In genomic region chr4:186809070-186809469, GRCh38 we compare ENCODE assay signal across 12 cellular contexts.
DNase-seq lines count a peak whose midpoint lies in the region; ATAC-seq and TF ChIP-seq lines count a peak whose summit lies in the region.
"Had no signal": no experiment of that assay in that cellular context is flagged by ENCODE, and none has a peak within 500 bp of the region (broad histone marks: within the 10 kb centered on the region; RNA-seq: fewer than 3 reads in every experiment).

No MANE protein-coding gene starts in this region.

- H4K20me1 ChIP-seq in GM23248 (ENCODE audit: insufficient read depth) = no peaks in the 10 kb centered on the region
- no peaks in the 10 kb centered on the region for H4K20me1 ChIP-seq in IMR-90 (ENCODE audit: insufficient read depth, low read length)
- H4K20me1 ChIP-seq in osteoblast (ENCODE audit: insufficient read depth, low read length) = no peaks in the 10 kb centered on the region

- H3K4me1 ChIP-seq in GM23248 (ENCODE audit: insufficient read depth) (peaks cover 28% of the 10 kb centered on the region), IMR-90 (ENCODE audit: control insufficient read depth, insufficient read depth, low read length) (peaks cover 6% of the 10 kb centered on the region), osteoblast (ENCODE audit: insufficient read depth, low read length) (peaks cover 22% of the 10 kb centered on the region)

- CTCF ChIA-PET in IMR-90 (lab: Yijun Ruan, JAX) = interaction anchor here (0.5 to 1.2 kb wide), 3 partner anchors 17 to 673 kb away, joined by 3 to 5 read pairs (median 3); no protein-coding TSS in a partner anchor

- TF ChIP-seq CTCF in IMR-90 (conservative IDR thresholded peaks at IDR 0.05; ENCODE audit: low read depth, low read length) (no peak), brain microvascular endothelial cell (IDR thresholded peaks at IDR 0.05; ENCODE audit: low read depth, low read length, missing control alignments) (no peak), osteoblast (IDR thresholded peaks at IDR 0.05; ENCODE audit: extremely low read depth, low read depth, low read length) (no peak), foreskin fibroblast (IDR thresholded peaks at IDR 0.05; ENCODE audit: low read depth, low read length) (no peak)

- H3K9me3 ChIP-seq in GM23248 (ENCODE audit: low read depth) = no peaks in the 10 kb centered on the region
- H3K9me3 ChIP-seq in IMR-90 (ENCODE audit: control insufficient read depth, insufficient read depth, low read length) = no peaks in the 10 kb centered on the region; the same call in 1 of the 2 replicates
- H3K9me3 ChIP-seq in osteoblast (ENCODE audit: low read depth, low read length) = no peaks in the 10 kb centered on the region

- H3K9me2 ChIP-seq in GM23248 (ENCODE audit: insufficient read depth) = no peaks in the 10 kb centered on the region

- H3K27ac ChIP-seq in GM23248 (peak overlapping the region; percentile 75), IMR-90 (ENCODE audit: insufficient read depth, low read length) (peak overlapping the region; percentile 66), brain microvascular endothelial cell (peak overlapping the region; percentile 19), osteoblast (ENCODE audit: low read depth, low read length) (peak overlapping the region; percentile 87)

- H4K8ac ChIP-seq in IMR-90 (ENCODE audit: low read depth in 2 of 2, low read length in 2 of 2) = peak overlapping the region; percentile 28 to 79; a peak in 2 of 4 replicates

- no peak overlapping the region for H2AFZ ChIP-seq in GM23248
- peak overlapping the region; percentile 58 for H2AFZ ChIP-seq in IMR-90 (replicated peaks; ENCODE audit: low read length, poor library complexity)
- H2AFZ ChIP-seq in osteoblast (ENCODE audit: low read length) = peak overlapping the region; percentile 35

- H3K4me3 Mint-ChIP-seq in immature natural killer cell = no peak overlapping the region
- H3K4me3 Mint-ChIP-seq: B cell; CD4-positive, alpha-beta T cell had no signal

- H3K4me3 ChIP-seq in GM23248 = peak overlapping the region; percentile 18; the same call in 1 of the 2 replicates
- H3K4me3 ChIP-seq in IMR-90 (ENCODE audit: insufficient read depth, low read depth, low read length) = no peak overlapping the region
- no peak overlapping the region for H3K4me3 ChIP-seq in brain microvascular endothelial cell (ENCODE audit: low read depth, low read length)
- no peak overlapping the region for H3K4me3 ChIP-seq in osteoblast (ENCODE audit: insufficient read depth, low read length)
- no peak overlapping the region for H3K4me3 ChIP-seq in foreskin fibroblast (ENCODE audit: low read depth in 1 of 2, low read length in 2 of 2)
- H3K4me3 ChIP-seq: GM12878 had no signal

- peaks cover 0 to 11% (median 6%) of the 10 kb centered on the region in 6 donors for H3K9me3 Mint-ChIP-seq in immature natural killer cell
- H3K9me3 Mint-ChIP-seq: CD4-positive, alpha-beta T cell had no signal

- H3K79me2 ChIP-seq in GM23248 (ENCODE audit: insufficient read depth) (no peaks in the 10 kb centered on the region), osteoblast (ENCODE audit: insufficient read depth, low read length) (no peaks in the 10 kb centered on the region)

- H3K27me3 Mint-ChIP-seq in immature natural killer cell (ENCODE audit: low read depth in 3 of 3) = peaks cover 0 to 2% (median 1%) of the 10 kb centered on the region in 3 donors
- H3K27me3 Mint-ChIP-seq: B cell; CD4-positive, alpha-beta T cell had no signal

- H3K4me1 Mint-ChIP-seq in immature natural killer cell = no peaks in the 10 kb centered on the region
- H3K4me1 Mint-ChIP-seq: B cell had no signal

- no peak overlapping the region for H3K56ac ChIP-seq in IMR-90 (ENCODE audit: extremely low read depth, insufficient read depth, low read length)

- peak overlapping the region; percentile 78 for H2BK20ac ChIP-seq in IMR-90 (ENCODE audit: low read depth, low read length)

- H3K36me3 Mint-ChIP-seq in immature natural killer cell = no peaks in the 10 kb centered on the region

- POLR2A ChIA-PET in IMR-90 (lab: Charles Lee; ENCODE audit: unreplicated experiment) = interaction anchor here (0.6 kb wide), 1 partner anchor 81 kb away, joined by 4 read pairs; no protein-coding TSS in a partner anchor

- H2AK9ac ChIP-seq in IMR-90 (replicated peaks; ENCODE audit: low read depth, low read length, poor library complexity) = no peak overlapping the region

- H4K91ac ChIP-seq in IMR-90 (ENCODE audit: insufficient read depth, low read depth, low read length) = peak overlapping the region; percentile 86

- peak overlapping the region; percentile 74 for H3K4ac ChIP-seq in IMR-90 (ENCODE audit: low read depth, low read length)

- peak overlapping the region; percentile 90 for H3K18ac ChIP-seq in IMR-90 (ENCODE audit: low read depth, low read length)

- H2AK5ac ChIP-seq in IMR-90 (ENCODE audit: low read depth, low read length) = peak overlapping the region; percentile 59

- ATAC-seq in IMR-90 (ENCODE audit: low read depth) = no peak; the same call in 1 of the 2 replicates
- no peak for ATAC-seq in HG03135 (IDR thresholded peaks at IDR 0.05; ENCODE audit: unreplicated experiment)
- ATAC-seq: GM12878 had no signal

- H3K4me2 ChIP-seq in GM23248 (ENCODE audit: unreplicated experiment) (peak overlapping the region; percentile 68), IMR-90 (ENCODE audit: low read depth, low read length) (no peak overlapping the region), osteoblast (ENCODE audit: insufficient read depth, low read length) (peak overlapping the region; percentile 24)

- no peaks in the 10 kb centered on the region for H3K79me1 ChIP-seq in IMR-90 (ENCODE audit: low read depth in 1 of 2, low read length in 2 of 2)

- DNase-seq in GM23248 (no peak), IMR-90 (no peak), brain microvascular endothelial cell (no peak), osteoblast (ENCODE audit: insufficient read length, low spot score, missing footprints) (no peak), foreskin fibroblast (no peak), immature natural killer cell (no peak)
- DNase-seq: C1 segment of cervical spinal cord; CD4-positive, alpha-beta T cell; DMS79 had no signal

- H3K27ac Mint-ChIP-seq in immature natural killer cell = no peak overlapping the region
- H3K27ac Mint-ChIP-seq: B cell; CD4-positive, alpha-beta T cell had no signal

- peak overlapping the region; percentile 75; the same call in 1 of the 3 replicates for H2BK15ac ChIP-seq in IMR-90 (ENCODE audit: low read depth, low read length)

- peaks cover 15% of the 10 kb centered on the region for H3F3A ChIP-seq in GM23248 (ENCODE audit: insufficient read depth)

- peak overlapping the region; percentile 69 for H2BK120ac ChIP-seq in IMR-90 (ENCODE audit: low read depth, low read length)

- no TSS peak for BruUV-seq in IMR-90 (replicated peaks; lab: Mats Ljungman, UMichigan)

- H3K14ac ChIP-seq in IMR-90 (replicated peaks; ENCODE audit: low read depth, low read length) = peak overlapping the region; percentile 61

- no peaks in the 10 kb centered on the region for H3K27me3 ChIP-seq in GM23248 (replicated peaks; ENCODE audit: insufficient read depth)
- H3K27me3 ChIP-seq in IMR-90 (ENCODE audit: control insufficient read depth, insufficient read depth, low read length) = no peaks in the 10 kb centered on the region
- no peaks in the 10 kb centered on the region for H3K27me3 ChIP-seq in brain microvascular endothelial cell (replicated peaks)
- no peaks in the 10 kb centered on the region for H3K27me3 ChIP-seq in osteoblast (ENCODE audit: insufficient read depth, low read length)

- intact Hi-C loops in IMR-90 (cut with micrococcal nuclease) = no loop called here

- 0 out of 2 replicates have a peak overlapping the region, but pooled peaks have one; percentile 44 for H3K23ac ChIP-seq in IMR-90 (ENCODE audit: low read depth, low read length)

- no peak for TF ChIP-seq RAD21 in IMR-90 (IDR thresholded peaks at IDR 0.05; ENCODE audit: low read length)

- H2BK5ac ChIP-seq in IMR-90 (ENCODE audit: low read depth, low read length, poor library complexity, severe bottlenecking) = peak overlapping the region; percentile 83

- TF ChIP-seq POLR2A in IMR-90 (IDR thresholded peaks at IDR 0.05; ENCODE audit: low read depth, low read length) = no peak

- in situ Hi-C loops in GM23248 (cut with MboI) = no loop called here
- in situ Hi-C loops in IMR-90 (cut with MboI; ENCODE audit: low sequenced_read_pairs) = no loop called here
- in situ Hi-C loops in brain microvascular endothelial cell (cut with HindIII; ENCODE audit: low pct_ligation_motif_present, low sequenced_read_pairs) = no loop called here

- dilution Hi-C loops in IMR-90 (cut with HindIII; ENCODE audit: low sequenced_read_pairs, unreplicated experiment) = no loop called here

- H4K5ac ChIP-seq in IMR-90 (ENCODE audit: low read depth, low read length) = peak overlapping the region; percentile 85; the same call in 1 of the 2 replicates

- WGBS in GM23248 (ENCODE audit: low coverage in 1 of 2, low lambda C conversion rate in 2 of 2, missing lambda C conversion rate in 2 of 2), 2 experiments = 96 to 100% methylated on average over 2 of the region's 2 CpGs
- no CpG with 5 or more reads among the region's 2 CpGs for WGBS in IMR-90 (ENCODE audit: extremely low coverage in 2 of 2, insufficient read length in 1 of 2), 2 experiments

- H3K9me1 ChIP-seq in IMR-90 (ENCODE audit: insufficient read depth, low read length) = peaks cover 5% of the 10 kb centered on the region

- H3K36me3 ChIP-seq in GM23248 (ENCODE audit: low read depth) = no peaks in the 10 kb centered on the region
- H3K36me3 ChIP-seq in IMR-90 (ENCODE audit: control insufficient read depth, insufficient read depth, low read length) = no peaks in the 10 kb centered on the region
- H3K36me3 ChIP-seq in brain microvascular endothelial cell (replicated peaks) = no peaks in the 10 kb centered on the region
- H3K36me3 ChIP-seq in osteoblast (ENCODE audit: insufficient read depth, low read length) = no peaks in the 10 kb centered on the region

- H3K9ac ChIP-seq in GM23248 = peak overlapping the region; percentile 27
- H3K9ac ChIP-seq in IMR-90 (ENCODE audit: low read depth, low read length) = no peak overlapping the region; the same call in 1 of the 2 replicates

TF ChIP-seq in IMR-90, 13 proteins besides CTCF, POLR2A, EP300 and RAD21 (continues in another document):
- no peak for TF ChIP-seq FOS (IDR thresholded peaks at IDR 0.05; ENCODE audit: low read depth, low read length)
- TF ChIP-seq MAFK (IDR thresholded peaks at IDR 0.05; ENCODE audit: low read depth, low read length) = no peak
- TF ChIP-seq SMC3 (IDR thresholded peaks at IDR 0.05; ENCODE audit: low read depth, low read length) = no peak
- no peak for TF ChIP-seq CHD1 (IDR thresholded peaks at IDR 0.05; ENCODE audit: low read depth, low read length)
- no peak for TF ChIP-seq RFX5 (IDR thresholded peaks at IDR 0.05; ENCODE audit: low read depth, low read length)
- no peak for TF ChIP-seq RCOR1 (IDR thresholded peaks at IDR 0.05; ENCODE audit: insufficient replicate concordance, low read length)

Comparison
In these comparisons a context has a peak if more than half of its experiments do, and no peak if none do; other contexts are left out.
1. H3K27ac ChIP-seq: peak in every context shown above with its lines; median percentile 87 in osteoblast; 75 in GM23248; 66 in IMR-90; 19 in brain microvascular endothelial cell.